Comparison of ENCODE assay signal across 8 cellular contexts in genomic region chr6:37962481-37963077, GRCh38.
A peak's percentile ranks its signal among the peaks of the same experiment; 100 is the strongest.
DNase-seq lines count a peak whose midpoint lies in the region; ATAC-seq and TF ChIP-seq lines count a peak whose summit lies in the region.
"Not testable (repeated sequence)": the region's sequence is repeated elsewhere in the genome, so short reads cannot be mapped to it uniquely, and the experiment has no call there.

No MANE protein-coding gene starts in this region.

- H3K4me1 Mint-ChIP-seq in CD8-positive, alpha-beta memory T cell = peaks cover 49 to 80% (median 75%) of the 10 kb centered on the region in 3 donors
- H3K4me1 Mint-ChIP-seq in T-helper 2 cell treated with Interferon-gamma antibody and Interleukin-4, amounts not matched to agents 5 μg/mL and 100 μg/mL, for 36 hours (ENCODE audit: low read depth); neural progenitor cell: not testable (repeated sequence)
- peaks cover 16% of the 10 kb centered on the region for H3K4me1 Mint-ChIP-seq in activated CD8-positive, alpha-beta memory T cell treated with anti-CD3 and anti-CD28 coated beads, Interleukin-2, amount 10 ng/mL, durations not matched to agents 7 days and 5 days
- H3K4me1 Mint-ChIP-seq in activated T-cell treated with anti-CD3 and anti-CD28 coated beads, Interleukin-2, amount 50 U/mL, for 72 hours (ENCODE audit: low read depth) = peaks cover 23% of the 10 kb centered on the region
- peaks cover 70% of the 10 kb centered on the region for H3K4me1 Mint-ChIP-seq in activated naive CD8-positive, alpha-beta T cell treated with anti-CD3 and anti-CD28 coated beads, Interleukin-2, amount 50 U/mL, for 24 hours
- H3K4me1 Mint-ChIP-seq in immature natural killer cell = peaks cover 71 to 92% of the 10 kb centered on the region in 2 donors
- H3K4me1 Mint-ChIP-seq in stimulated activated naive CD8-positive, alpha-beta T cell treated with anti-CD3 and anti-CD28 coated beads, Interleukin-15, Interleukin-2, amounts not matched to agents 100 ng/mL and 50 ng/mL, for 24 hours (ENCODE audit: low read depth) = peaks cover 88% of the 10 kb centered on the region

- ATAC-seq in activated CD8-positive, alpha-beta memory T cell treated with anti-CD3 and anti-CD28 coated beads, Interleukin-2, amount 10 ng/mL, durations not matched to agents 7 days and 5 days; activated T-cell treated with anti-CD3 and anti-CD28 coated beads, Interleukin-2, amount 50 U/mL, for 72 hours (replicated peaks in 1 of 2): not testable (repeated sequence)
- peak; percentile 17 for ATAC-seq in activated naive CD8-positive, alpha-beta T cell treated with anti-CD3 and anti-CD28 coated beads, Interleukin-2, amount 50 U/mL, for 24 hours

- CTCF ChIA-PET in CD8-positive, alpha-beta memory T cell (lab: Charles Lee); activated CD8-positive, alpha-beta memory T cell treated with anti-CD3 and anti-CD28 coated beads, Interleukin-2, amount 10 ng/mL, durations not matched to agents 7 days and 5 days (lab: Charles Lee): not testable (repeated sequence)

- H2AFZ ChIP-seq in neural progenitor cell (replicated peaks) = not testable (repeated sequence)

- not testable (repeated sequence) for H3K27me3 Mint-ChIP-seq in CD8-positive, alpha-beta memory T cell; T-helper 2 cell treated with Interferon-gamma antibody and Interleukin-4, amounts not matched to agents 5 μg/mL and 100 μg/mL, for 36 hours (ENCODE audit: low read depth); activated CD8-positive, alpha-beta memory T cell treated with anti-CD3 and anti-CD28 coated beads, Interleukin-2, amount 10 ng/mL, durations not matched to agents 7 days and 5 days; activated T-cell treated with anti-CD3 and anti-CD28 coated beads, Interleukin-2, amount 50 U/mL, for 72 hours (ENCODE audit: low read depth); activated naive CD8-positive, alpha-beta T cell treated with anti-CD3 and anti-CD28 coated beads, Interleukin-2, amount 50 U/mL, for 24 hours; immature natural killer cell (ENCODE audit: low read depth in 3 of 3); neural progenitor cell (ENCODE audit: insufficient read depth, low read depth); stimulated activated naive CD8-positive, alpha-beta T cell treated with anti-CD3 and anti-CD28 coated beads, Interleukin-15, Interleukin-2, amounts not matched to agents 100 ng/mL and 50 ng/mL, for 24 hours

- peaks cover 7 to 12% (median 8%) of the 10 kb centered on the region in 3 donors for H3K36me3 Mint-ChIP-seq in CD8-positive, alpha-beta memory T cell
- H3K36me3 Mint-ChIP-seq in T-helper 2 cell treated with Interferon-gamma antibody and Interleukin-4, amounts not matched to agents 5 μg/mL and 100 μg/mL, for 36 hours (ENCODE audit: low read depth) = peaks cover 17% of the 10 kb centered on the region
- H3K36me3 Mint-ChIP-seq in activated CD8-positive, alpha-beta memory T cell treated with anti-CD3 and anti-CD28 coated beads, Interleukin-2, amount 10 ng/mL, durations not matched to agents 7 days and 5 days = peaks cover 21% of the 10 kb centered on the region
- H3K36me3 Mint-ChIP-seq in activated T-cell treated with anti-CD3 and anti-CD28 coated beads, Interleukin-2, amount 50 U/mL, for 72 hours (ENCODE audit: insufficient read depth in 2 of 2); immature natural killer cell: not testable (repeated sequence)
- peaks cover 13% of the 10 kb centered on the region for H3K36me3 Mint-ChIP-seq in activated naive CD8-positive, alpha-beta T cell treated with anti-CD3 and anti-CD28 coated beads, Interleukin-2, amount 50 U/mL, for 24 hours (ENCODE audit: low read depth)
- H3K36me3 Mint-ChIP-seq in neural progenitor cell = peaks cover 38% of the 10 kb centered on the region
- H3K36me3 Mint-ChIP-seq in stimulated activated naive CD8-positive, alpha-beta T cell treated with anti-CD3 and anti-CD28 coated beads, Interleukin-15, Interleukin-2, amounts not matched to agents 100 ng/mL and 50 ng/mL, for 24 hours (ENCODE audit: low read depth) = peaks cover 46% of the 10 kb centered on the region

- H3K36me3 ChIP-seq in CD8-positive, alpha-beta memory T cell (ENCODE audit: insufficient read depth, low read length); neural progenitor cell: not testable (repeated sequence)

- not testable (repeated sequence) for H3F3A ChIP-seq in neural progenitor cell (ENCODE audit: low read depth)

- H3K27me3 ChIP-seq in CD8-positive, alpha-beta memory T cell (ENCODE audit: insufficient read depth, low read length, poor library complexity, severe bottlenecking); neural progenitor cell: not testable (repeated sequence)

- peak overlapping the region in 6 of 8 donors; percentile 9 to 82 (median 47) for H3K27ac Mint-ChIP-seq in CD8-positive, alpha-beta memory T cell
- H3K27ac Mint-ChIP-seq in T-helper 2 cell treated with Interferon-gamma antibody and Interleukin-4, amounts not matched to agents 5 μg/mL and 100 μg/mL, for 36 hours; activated CD8-positive, alpha-beta memory T cell treated with anti-CD3 and anti-CD28 coated beads, Interleukin-2, amount 10 ng/mL, durations not matched to agents 7 days and 5 days: not testable (repeated sequence)
- H3K27ac Mint-ChIP-seq in activated T-cell treated with anti-CD3 and anti-CD28 coated beads, Interleukin-2, amount 50 U/mL, for 72 hours = peak overlapping the region; percentile 45
- peak overlapping the region; percentile 66 for H3K27ac Mint-ChIP-seq in activated naive CD8-positive, alpha-beta T cell treated with anti-CD3 and anti-CD28 coated beads, Interleukin-2, amount 50 U/mL, for 24 hours
- H3K27ac Mint-ChIP-seq in immature natural killer cell = peak overlapping the region in 5 of 6 donors; percentile 4 to 75 (median 42)
- H3K27ac Mint-ChIP-seq in neural progenitor cell = peak overlapping the region; percentile 20
- H3K27ac Mint-ChIP-seq in stimulated activated naive CD8-positive, alpha-beta T cell treated with anti-CD3 and anti-CD28 coated beads, Interleukin-15, Interleukin-2, amounts not matched to agents 100 ng/mL and 50 ng/mL, for 24 hours = peak overlapping the region; percentile 83

- not testable (repeated sequence) for H3K4me3 ChIP-seq in CD8-positive, alpha-beta memory T cell (ENCODE audit: low read length); neural progenitor cell

- H3K9me3 Mint-ChIP-seq in CD8-positive, alpha-beta memory T cell; T-helper 2 cell treated with Interferon-gamma antibody and Interleukin-4, amounts not matched to agents 5 μg/mL and 100 μg/mL, for 36 hours; activated CD8-positive, alpha-beta memory T cell treated with anti-CD3 and anti-CD28 coated beads, Interleukin-2, amount 10 ng/mL, durations not matched to agents 7 days and 5 days (ENCODE audit: low read depth); activated T-cell treated with anti-CD3 and anti-CD28 coated beads, Interleukin-2, amount 50 U/mL, for 72 hours; activated naive CD8-positive, alpha-beta T cell treated with anti-CD3 and anti-CD28 coated beads, Interleukin-2, amount 50 U/mL, for 24 hours; immature natural killer cell; stimulated activated naive CD8-positive, alpha-beta T cell treated with anti-CD3 and anti-CD28 coated beads, Interleukin-15, Interleukin-2, amounts not matched to agents 100 ng/mL and 50 ng/mL, for 24 hours: not testable (repeated sequence)
- H3K9me3 Mint-ChIP-seq in neural progenitor cell = peaks cover 14% of the 10 kb centered on the region

- not testable (repeated sequence) for H3K9ac ChIP-seq in neural progenitor cell

- POLR2A ChIA-PET in CD8-positive, alpha-beta memory T cell (lab: Charles Lee) = interaction anchor here (0.7 kb wide), 2 partner anchors 144 to 670 kb away, joined by 3 read pairs; no protein-coding TSS in a partner anchor

- H3K4me1 ChIP-seq in CD8-positive, alpha-beta memory T cell (ENCODE audit: insufficient read depth, low read length); neural progenitor cell: not testable (repeated sequence)

- peak in 4 of 5 donors; percentile 1 to 68 (median 47) for DNase-seq in CD8-positive, alpha-beta memory T cell
- not testable (repeated sequence) for DNase-seq in T-helper 2 cell treated with Interferon-gamma antibody and Interleukin-4, amounts not matched to agents 5 μg/mL and 100 μg/mL, for 36 hours (ENCODE audit: low spot score); neural progenitor cell (ENCODE audit: low spot score)
- DNase-seq in activated CD8-positive, alpha-beta memory T cell treated with anti-CD3 and anti-CD28 coated beads, Interleukin-2, amount 10 ng/mL, durations not matched to agents 7 days and 5 days = peak; percentile 58
- peak in 1 of 2 donors; percentile 28 for DNase-seq in activated T-cell treated with anti-CD3 and anti-CD28 coated beads, Interleukin-2, amount 50 U/mL, for 72 hours
- DNase-seq in activated naive CD8-positive, alpha-beta T cell treated with anti-CD3 and anti-CD28 coated beads, Interleukin-2, amount 50 U/mL, for 24 hours = peak; percentile 42
- DNase-seq in immature natural killer cell = peak; percentile 53 to 69 (median 66)

- H3K79me2 ChIP-seq in neural progenitor cell (ENCODE audit: low read depth) = peaks cover 64% of the 10 kb centered on the region

- not testable (repeated sequence) for TF ChIP-seq CTCF in neural progenitor cell (IDR thresholded peaks at IDR 0.05)

- H4K20me1 ChIP-seq in neural progenitor cell (ENCODE audit: low read depth) = peaks cover 13% of the 10 kb centered on the region

- H3K9me3 ChIP-seq in CD8-positive, alpha-beta memory T cell (ENCODE audit: low read length); neural progenitor cell (ENCODE audit: low read depth): not testable (repeated sequence)

- peak overlapping the region in 6 of 7 donors; percentile 32 to 59 (median 51) for H3K4me3 Mint-ChIP-seq in CD8-positive, alpha-beta memory T cell
- H3K4me3 Mint-ChIP-seq in T-helper 2 cell treated with Interferon-gamma antibody and Interleukin-4, amounts not matched to agents 5 μg/mL and 100 μg/mL, for 36 hours = peak overlapping the region; percentile 19
- H3K4me3 Mint-ChIP-seq in activated CD8-positive, alpha-beta memory T cell treated with anti-CD3 and anti-CD28 coated beads, Interleukin-2, amount 10 ng/mL, durations not matched to agents 7 days and 5 days = peak overlapping the region; percentile 5
- peak overlapping the region; percentile 1 to 4 for H3K4me3 Mint-ChIP-seq in activated T-cell treated with anti-CD3 and anti-CD28 coated beads, Interleukin-2, amount 50 U/mL, for 72 hours
- peak overlapping the region; percentile 37 for H3K4me3 Mint-ChIP-seq in activated naive CD8-positive, alpha-beta T cell treated with anti-CD3 and anti-CD28 coated beads, Interleukin-2, amount 50 U/mL, for 24 hours
- H3K4me3 Mint-ChIP-seq in immature natural killer cell = peak overlapping the region; percentile 19 to 77 (median 57)
- H3K4me3 Mint-ChIP-seq in neural progenitor cell = not testable (repeated sequence)
- peak overlapping the region; percentile 58 for H3K4me3 Mint-ChIP-seq in stimulated activated naive CD8-positive, alpha-beta T cell treated with anti-CD3 and anti-CD28 coated beads, Interleukin-15, Interleukin-2, amounts not matched to agents 100 ng/mL and 50 ng/mL, for 24 hours

- H3K27ac ChIP-seq in CD8-positive, alpha-beta memory T cell (ENCODE audit: low read depth, low read length); neural progenitor cell: not testable (repeated sequence)

- H3K4me2 ChIP-seq in neural progenitor cell = not testable (repeated sequence)
